In genomic region chr16:29862884-29863668, GRCh38 we compare ENCODE assay signal across 8 cellular contexts. TPM values are rescaled to one million over a fixed set of nuclear protein-coding genes. Genes with fewer than 3 reads are reported as not detected.
DNase-seq lines count a peak whose midpoint lies in the region; ATAC-seq, FAIRE-seq and TF ChIP-seq lines count a peak whose summit lies in the region.

CDIPT (minus strand) TSS chr16:29863226; CDS start chr16:29862857, 369 bp downstream.

- DNase-seq in GM12892 (ENCODE audit: insufficient read length) = peak; percentile 85
- DNase-seq in NCI-H1694 (lab: John Stamatoyannopoulos, UW) = peak; percentile 91
- DNase-seq in amniotic stem cell (lab: John Stamatoyannopoulos, UW) = peak; percentile 91
- DNase-seq in left cardiac atrium = peak; percentile 96
- DNase-seq in posterior vena cava (ENCODE audit: low spot score) = peak; percentile 97
- DNase-seq in upper lobe of right lung = peak; percentile 94

- peak within 1 kb of the TSS; percentile 91 for H3K4me3 ChIP-seq in upper lobe of right lung

- peaks cover 32% of the 10 kb centered on the region for H3K36me3 ChIP-seq in upper lobe of right lung

- peak within 1 kb of the TSS; percentile 98 for H3K4me3 Mint-ChIP-seq in T-helper 1 cell treated with Interleukin-12 subunit alpha and Interleukin-12 subunit beta and Interleukin-4 antibody, amounts not matched to agents 30 μg/mL and 1 μg/mL, for 36 hours

- no peak for TF ChIP-seq POLR2A in GM12892 (IDR thresholded peaks at IDR 0.05; ENCODE audit: low read depth, low read length)

- H3K9me3 Mint-ChIP-seq in T-helper 1 cell treated with Interleukin-12 subunit alpha and Interleukin-12 subunit beta and Interleukin-4 antibody, amounts not matched to agents 30 μg/mL and 1 μg/mL, for 36 hours = no peaks in the 10 kb centered on the region

- H3K27me3 Mint-ChIP-seq in T-helper 1 cell treated with Interleukin-12 subunit alpha and Interleukin-12 subunit beta and Interleukin-4 antibody, amounts not matched to agents 30 μg/mL and 1 μg/mL, for 36 hours (ENCODE audit: low read depth) = no peaks in the 10 kb centered on the region

- H3K4me1 ChIP-seq in upper lobe of right lung = peaks cover 16% of the 10 kb centered on the region

- FAIRE-seq in GM12892 (lab: Jason Lieb, UNC) = peak; percentile 95

- peak within 1 kb of the TSS; percentile 98 for H3K27ac Mint-ChIP-seq in T-helper 1 cell treated with Interleukin-12 subunit alpha and Interleukin-12 subunit beta and Interleukin-4 antibody, amounts not matched to agents 30 μg/mL and 1 μg/mL, for 36 hours

- TF ChIP-seq CTCF in upper lobe of right lung (IDR thresholded peaks at IDR 0.05) = peak; percentile 54

- H3K27ac ChIP-seq in upper lobe of right lung = peak within 1 kb of the TSS; percentile 100

- H3K4me1 Mint-ChIP-seq in T-helper 1 cell treated with Interleukin-12 subunit alpha and Interleukin-12 subunit beta and Interleukin-4 antibody, amounts not matched to agents 30 μg/mL and 1 μg/mL, for 36 hours (ENCODE audit: low read depth) = peaks cover 12% of the 10 kb centered on the region

- H3K9me3 ChIP-seq in upper lobe of right lung = no peaks in the 10 kb centered on the region

- intact Hi-C loops in left cardiac atrium (cut with DNase I) = loop anchor here (10.0 kb wide), 2 partner anchors 142 to 152 kb away; partner anchors contain the start of gene DOC2A (in 1 of the 2)
- intact Hi-C loops in posterior vena cava (cut with DNase I) = loop anchor here in 1 of 2 donors (5.0 kb wide), 1 partner anchor 99 kb away; the partner anchor contains the start of gene TMEM219
- intact Hi-C loops in upper lobe of right lung (cut with DNase I) = no loop called here

- H3K27me3 ChIP-seq in upper lobe of right lung = no peaks in the 10 kb centered on the region

- peaks cover 19% of the 10 kb centered on the region for H3K36me3 Mint-ChIP-seq in T-helper 1 cell treated with Interleukin-12 subunit alpha and Interleukin-12 subunit beta and Interleukin-4 antibody, amounts not matched to agents 30 μg/mL and 1 μg/mL, for 36 hours (ENCODE audit: low read depth)

- ATAC-seq in HG02870 (IDR thresholded peaks at IDR 0.05; ENCODE audit: unreplicated experiment) = peak; percentile 87
- peak; percentile 97 for ATAC-seq in left cardiac atrium
- ATAC-seq in upper lobe of right lung = peak; percentile 98

RNA-seq across cellular contexts. Expression of gene CDIPT, which starts in this region (rescaled TPM):
- polyA plus RNA-seq in GM12892 (2012; ENCODE audit: missing spikeins) = 14.9 TPM
- 10 to 100 TPM; 88.8 to 90.8 TPM for total RNA-seq in left cardiac atrium
- 10 to 100 TPM; 54.6 to 75.6 TPM for total RNA-seq in posterior vena cava
- total RNA-seq in upper lobe of right lung = 83.2 TPM

Comparison
In these comparisons a context has a peak if more than half of its experiments do, and no peak if none do; other contexts are left out.
1. Peak in every context shown above with its lines: DNase-seq, ATAC-seq, H3K4me3 ChIP-seq and H3K27ac ChIP-seq.